ENCODE assay signal across 13 cellular contexts in the genomic region with DNA sequence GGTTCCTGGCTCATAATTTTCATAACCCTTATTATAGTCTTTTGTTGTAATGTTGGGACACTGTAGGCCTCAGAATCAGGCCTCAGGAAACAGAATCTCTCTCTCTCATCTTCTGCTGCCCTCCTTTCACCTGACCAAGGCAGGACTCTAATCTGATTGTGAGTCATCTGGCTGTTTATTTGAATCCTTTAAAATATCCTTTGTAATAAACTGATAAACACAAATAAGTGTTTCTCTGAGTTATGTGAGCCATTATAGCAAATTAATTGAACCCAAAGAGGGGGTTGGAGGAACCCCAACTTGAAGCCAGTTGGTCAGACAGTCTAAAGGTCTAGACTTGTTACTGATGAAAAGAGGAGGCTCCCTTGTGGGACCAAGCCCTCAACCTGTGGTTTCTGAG.
"Had no signal": no experiment of that assay in that cellular context is flagged by ENCODE, and none has a peak within 500 bp of the region (broad histone marks: within the 10 kb centered on the region; RNA-seq: fewer than 3 reads in every experiment).

No MANE protein-coding gene starts in this region.

- H3K27me3 ChIP-seq: heart left ventricle, left lung, uterus had no signal

- H3K4me3 ChIP-seq: heart left ventricle, left lung, thoracic aorta, uterus had no signal

- DNase-seq: activated CD4-positive, alpha-beta T cell treated with anti-CD3 and anti-CD28 coated beads, Interleukin-2, amount 50 U/mL, for 4 hours; activated T-cell treated with anti-CD3 and anti-CD28 coated beads, Interleukin-2, amount 50 U/mL, for 1 hour; heart left ventricle; islet precursor cell; left lung; mesendoderm; stimulated activated CD4-positive, alpha-beta T cell treated with anti-CD3 and anti-CD28 coated beads, Interleukin-15, amount 100 ng/mL, for 24 hours; stimulated activated CD4-positive, alpha-beta T cell treated with anti-CD3 and anti-CD28 coated beads, Interleukin-4, amount 100 ng/mL, for 24 hours; uterus had no signal

- H3K9me3 Mint-ChIP-seq: activated naive CD4-positive, alpha-beta T cell treated with anti-CD3 and anti-CD28 coated beads, Interleukin-2, amount 50 U/mL, for 24 hours; stimulated activated naive CD8-positive, alpha-beta T cell treated with anti-CD3 and anti-CD28 coated beads, Interleukin-15, Interleukin-2, amounts not matched to agents 100 ng/mL and 50 ng/mL, for 24 hours had no signal

- H3K4me1 ChIP-seq: uterus had no signal

- ATAC-seq: activated CD4-positive, CD25-positive, alpha-beta regulatory T cell treated with anti-CD3 and anti-CD28 coated beads, Interleukin-2, amount 50 U/mL, for 24 hours; heart left ventricle; left lung had no signal

- H3K9me3 ChIP-seq: heart left ventricle, left lung, thoracic aorta, uterus had no signal

- H3K36me3 Mint-ChIP-seq: activated naive CD4-positive, alpha-beta T cell treated with anti-CD3 and anti-CD28 coated beads, Interleukin-2, amount 50 U/mL, for 24 hours had no signal

- H3K4me1 Mint-ChIP-seq: activated naive CD4-positive, alpha-beta T cell treated with anti-CD3 and anti-CD28 coated beads, Interleukin-2, amount 50 U/mL, for 24 hours had no signal

- H3K4me3 Mint-ChIP-seq: activated naive CD4-positive, alpha-beta T cell treated with anti-CD3 and anti-CD28 coated beads, Interleukin-2, amount 50 U/mL, for 24 hours; stimulated activated naive CD8-positive, alpha-beta T cell treated with anti-CD3 and anti-CD28 coated beads, Interleukin-15, Interleukin-2, amounts not matched to agents 100 ng/mL and 50 ng/mL, for 24 hours had no signal

- H3K27me3 Mint-ChIP-seq: activated naive CD4-positive, alpha-beta T cell treated with anti-CD3 and anti-CD28 coated beads, Interleukin-2, amount 50 U/mL, for 24 hours; stimulated activated naive CD8-positive, alpha-beta T cell treated with anti-CD3 and anti-CD28 coated beads, Interleukin-15, Interleukin-2, amounts not matched to agents 100 ng/mL and 50 ng/mL, for 24 hours had no signal

- H3K27ac Mint-ChIP-seq: activated naive CD4-positive, alpha-beta T cell treated with anti-CD3 and anti-CD28 coated beads, Interleukin-2, amount 50 U/mL, for 24 hours; stimulated activated naive CD8-positive, alpha-beta T cell treated with anti-CD3 and anti-CD28 coated beads, Interleukin-15, Interleukin-2, amounts not matched to agents 100 ng/mL and 50 ng/mL, for 24 hours had no signal

- H3K27ac ChIP-seq: heart left ventricle, thoracic aorta, uterus had no signal

- H3K36me3 ChIP-seq: heart left ventricle, left lung, thoracic aorta, uterus had no signal
